In the genomic region with DNA sequence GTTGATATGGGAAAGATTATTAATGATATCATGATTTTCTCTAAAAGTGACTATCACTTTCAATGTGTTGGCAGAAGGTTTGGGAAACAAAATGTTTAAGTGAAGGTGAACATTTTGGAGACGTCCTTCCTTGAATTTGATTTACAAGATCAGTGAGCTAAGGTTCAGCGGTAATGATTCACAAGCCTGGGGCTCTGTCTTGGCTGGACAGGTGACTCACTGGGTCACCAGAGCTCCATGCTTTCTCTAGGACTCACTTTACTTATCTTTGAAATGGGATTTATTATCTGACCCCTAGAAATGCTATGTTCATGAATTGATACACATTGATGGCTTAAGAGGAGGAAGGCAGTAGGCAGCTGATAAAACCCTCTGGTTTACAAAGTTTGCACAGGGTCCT, we compare ENCODE assay signal across 10 cellular contexts.
"Had no signal": no experiment of that assay in that cellular context is flagged by ENCODE, and none has a peak within 500 bp of the region (broad histone marks: within the 10 kb centered on the region; RNA-seq: fewer than 3 reads in every experiment).

No MANE protein-coding gene starts in this region.

- ATAC-seq: HCT116, HepG2 had no signal

- DNase-seq: GM23248, GOT3, H7, HFFc6, KBM-7 had no signal

- H3K9ac ChIP-seq: GM23248 had no signal

- H3K4me3 Mint-ChIP-seq: HFFc6, IgD-negative memory B cell had no signal

- H3K4me1 ChIP-seq: HAP-1 had no signal

- H3K9me3 ChIP-seq: HAP-1 had no signal

- H3K4me1 Mint-ChIP-seq: IgD-negative memory B cell had no signal

- H3K27ac Mint-ChIP-seq: HFFc6, IgD-negative memory B cell had no signal

- H3K27me3 Mint-ChIP-seq: IgD-negative memory B cell had no signal

- H3K9me3 Mint-ChIP-seq: HFFc6 had no signal

- H2AFZ ChIP-seq: GM23248 had no signal

- H3K36me3 Mint-ChIP-seq: IgD-negative memory B cell had no signal

- H3K4me3 ChIP-seq: GM23248, HAP-1 had no signal

- H3K36me3 ChIP-seq: HAP-1 had no signal

- H3K27ac ChIP-seq: GM23248, HL-60 had no signal
